ENCODE assay signal across 15 cellular contexts in the genomic region with DNA sequence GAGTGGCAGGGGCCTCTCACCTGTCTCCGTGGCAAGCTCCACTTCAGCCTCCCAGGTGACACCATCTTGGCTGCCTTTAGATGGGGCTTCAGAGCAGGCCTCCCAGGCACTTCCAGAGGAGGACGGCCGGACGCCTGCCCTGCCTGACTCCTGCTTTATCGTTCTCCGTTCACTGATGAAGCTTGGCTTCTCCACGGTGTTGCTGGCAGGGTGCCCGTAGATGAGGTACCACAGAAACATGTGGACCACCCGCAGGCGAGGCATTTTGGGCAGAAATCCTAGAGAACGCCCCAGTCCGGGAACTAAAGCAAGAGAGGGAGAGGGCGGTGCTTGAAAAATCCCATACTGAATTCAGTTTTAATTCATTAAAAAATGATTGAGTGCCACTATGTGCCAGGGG. TPM values are rescaled to one million over a fixed set of nuclear protein-coding genes. Genes with fewer than 3 reads are reported as not detected.
A peak's percentile ranks its signal among the peaks of the same experiment; 100 is the strongest.
DNase-seq lines count a peak whose midpoint lies in the region; ATAC-seq and TF ChIP-seq lines count a peak whose summit lies in the region.
"Had no signal": no experiment of that assay in that cellular context is flagged by ENCODE, and none has a peak within 500 bp of the region (broad histone marks: within the 10 kb centered on the region; RNA-seq: fewer than 3 reads in every experiment).

No MANE protein-coding gene starts in this region.

- no peak for TF ChIP-seq POLR2A in sigmoid colon (IDR thresholded peaks at IDR 0.05)

- no peaks in the 10 kb centered on the region for H3K9me3 ChIP-seq in SJCRH30 (replicated peaks)
- no peaks in the 10 kb centered on the region for H3K9me3 ChIP-seq in sigmoid colon
- H3K9me3 ChIP-seq: BLaER1 treated with 17β-estradiol and CSF1 and Interleukin-3, amounts not matched to agents 10 nM and 100 nM; colonic mucosa had no signal

- TF ChIP-seq CTCF in fibroblast of the aortic adventitia (IDR thresholded peaks at IDR 0.05; ENCODE audit: insufficient read depth, low read length) (no peak), sigmoid colon (IDR thresholded peaks at IDR 0.05) (no peak)

- H3K4me3 ChIP-seq in SJCRH30 (no peak overlapping the region), fibroblast of the aortic adventitia (ENCODE audit: low read depth, low read length) (no peak overlapping the region), sigmoid colon (no peak overlapping the region)
- H3K4me3 ChIP-seq: BLaER1 treated with 17β-estradiol and CSF1 and Interleukin-3, amounts not matched to agents 10 nM and 100 nM; colonic mucosa had no signal

- no peak for ATAC-seq in HG03432 (IDR thresholded peaks at IDR 0.05; ENCODE audit: unreplicated experiment)

- H3K36me3 ChIP-seq in SJCRH30 (peaks cover 49% of the 10 kb centered on the region), sigmoid colon (peaks cover 38 to 100% (median 77%) of the 10 kb centered on the region in 4 donors)

- H3K27me3 ChIP-seq in SJCRH30 = no peaks in the 10 kb centered on the region
- H3K27me3 ChIP-seq in sigmoid colon = no peaks in the 10 kb centered on the region
- H3K27me3 ChIP-seq: BLaER1 treated with 17β-estradiol and CSF1 and Interleukin-3, amounts not matched to agents 10 nM and 100 nM; colonic mucosa had no signal

- intact Hi-C loops in sigmoid colon (cut with DNase I) = no loop called here

- peak; percentile 93 for DNase-seq in EH (ENCODE audit: low read depth)
- DNase-seq in SJCRH30 = peak; percentile 14 to 32
- DNase-seq in fibroblast of the aortic adventitia (ENCODE audit: low read depth) = peak; percentile 95
- peak; percentile 72 for DNase-seq in sigmoid colon
- DNase-seq in NCI-H446 (lab: John Stamatoyannopoulos, UW) = no peak
- DNase-seq in amniotic stem cell (lab: John Stamatoyannopoulos, UW) = no peak
- no peak for DNase-seq in RPMI8226
- DNase-seq: activated CD4-positive, alpha-beta T cell treated with anti-CD3 and anti-CD28 coated beads for 48 hours; activated effector memory CD4-positive, alpha-beta T cell treated with anti-CD3 and anti-CD28 coated beads, Interleukin-2, amount 50 U/mL, for 16 hours; colonic mucosa; NCI-H1092; NCI-H82; occipital lobe had no signal

- 89 to 94% methylated on average over 13 of the region's 13 CpGs for WGBS in sigmoid colon, 2 donors

- TF ChIP-seq EP300 in sigmoid colon (IDR thresholded peaks at IDR 0.05) = no peak

- H3K4me1 ChIP-seq in SJCRH30 (no peaks in the 10 kb centered on the region), sigmoid colon (no peaks in the 10 kb centered on the region)
- H3K4me1 ChIP-seq: colonic mucosa had no signal

- H3K27ac ChIP-seq in SJCRH30 (no peak overlapping the region), sigmoid colon (no peak overlapping the region)
- H3K27ac ChIP-seq: BLaER1 treated with 17β-estradiol and CSF1 and Interleukin-3, amounts not matched to agents 10 nM and 100 nM; colonic mucosa had no signal

RNA-seq across cellular contexts. Expression of a gene that starts 54.5 kb away (rescaled TPM):
- total RNA-seq in SJCRH30 (2014; rRNA removed; shearing (Covaris generic)) = 113 and 124 TPM in 2 replicates
- 62.8 and 71.8 TPM in 2 replicates for total RNA-seq in fibroblast of the aortic adventitia (ENCODE audit: low replicate concordance)
- total RNA-seq in sigmoid colon = 10 to 100 TPM; 35.0 to 74.2 (median 44.6) TPM
- polyA plus RNA-seq in sigmoid colon = 10 to 100 TPM in 2 of 3 donors, 1 to 10 TPM in 1; 9.0 to 37.5 (median 15.0) TPM

RNA-seq across cellular contexts. Expression of a gene that starts 54.8 kb away (rescaled TPM):
- total RNA-seq in SJCRH30 (2014; rRNA removed; shearing (Covaris generic)) = 16.2 and 18.6 TPM in 2 replicates
- total RNA-seq in fibroblast of the aortic adventitia (ENCODE audit: low replicate concordance) = 23.0 TPM in 2 replicates
- total RNA-seq in sigmoid colon = 10 to 100 TPM; 12.8 to 31.9 (median 16.2) TPM
- 10 to 100 TPM in 1 of 3 donors, 1 to 10 TPM in 2; 6.7 to 19.7 (median 7.2) TPM for polyA plus RNA-seq in sigmoid colon

Comparison
In these comparisons a context has a peak if more than half of its experiments do, and no peak if none do; other contexts are left out.
1. DNase-seq: peak in EH (single experiment), SJCRH30 (2 of 2), fibroblast of the aortic adventitia (single experiment) and sigmoid colon (single experiment); none in NCI-H446 (0 of 2), amniotic stem cell (single experiment) and RPMI8226 (single experiment).